9 cellular contexts compared by ENCODE assay signal in genomic region chr17:48579738-48580543, GRCh38. TPM values are rescaled to one million over a fixed set of nuclear protein-coding genes. Genes with fewer than 3 reads are reported as not detected.
DNase-seq lines count a peak whose midpoint lies in the region; ATAC-seq and TF ChIP-seq lines count a peak whose summit lies in the region.
"Had no signal": no experiment of that assay in that cellular context is flagged by ENCODE, and none has a peak within 500 bp of the region (broad histone marks: within the 10 kb centered on the region; RNA-seq: fewer than 3 reads in every experiment).

No MANE protein-coding gene starts in this region.

- BruUV-seq in IMR-90 (replicated peaks; lab: Mats Ljungman, UMichigan): no TSS peak

- peak overlapping the region; percentile 63; the same call in 2 of the 3 replicates for H2BK15ac ChIP-seq in IMR-90 (ENCODE audit: low read depth, low read length)

- no peak for TF ChIP-seq POLR2A in IMR-90 (IDR thresholded peaks at IDR 0.05; ENCODE audit: low read depth, low read length)

- H3K4ac ChIP-seq in IMR-90 (ENCODE audit: low read depth, low read length): peak overlapping the region; percentile 99

- peaks cover 19 to 63% (median 48%) of the 10 kb centered on the region in 4 donors for H3K4me1 Mint-ChIP-seq in CD4-positive, CD25-positive, alpha-beta regulatory T cell
- H3K4me1 Mint-ChIP-seq in brain (peaks cover 11% of the 10 kb centered on the region), glutamatergic neuron (ENCODE audit: low read depth, unreplicated experiment) (no peaks in the 10 kb centered on the region)

- H3K4me1 ChIP-seq in CD4-positive, CD25-positive, alpha-beta regulatory T cell (ENCODE audit: control insufficient read depth, insufficient read depth, low read length, poor library complexity, severe bottlenecking): peaks cover 58% of the 10 kb centered on the region
- H3K4me1 ChIP-seq in IMR-90 (ENCODE audit: control insufficient read depth, insufficient read depth, low read length) (peaks cover 14% of the 10 kb centered on the region), muscle layer of duodenum (ENCODE audit: control insufficient read depth in 1 of 2, insufficient read depth in 2 of 2, low read length in 2 of 2) (peaks cover 6 to 29% of the 10 kb centered on the region in 2 donors)

- no peak for TF ChIP-seq RAD21 in IMR-90 (IDR thresholded peaks at IDR 0.05; ENCODE audit: low read length)

- H3K36me3 ChIP-seq in CD4-positive, CD25-positive, alpha-beta regulatory T cell (ENCODE audit: control insufficient read depth, insufficient read depth, low read length): no peaks in the 10 kb centered on the region
- H3K36me3 ChIP-seq in IMR-90 (ENCODE audit: control insufficient read depth, insufficient read depth, low read length) (peaks cover 29% of the 10 kb centered on the region), muscle layer of duodenum (ENCODE audit: control insufficient read depth in 1 of 2, insufficient read depth in 2 of 2, low read length in 2 of 2) (no peaks in the 10 kb centered on the region)

- H3K27ac Mint-ChIP-seq in CD4-positive, CD25-positive, alpha-beta regulatory T cell: peak overlapping the region in 1 of 3 donors; percentile 60
- peak overlapping the region in 2 of 5 experiments; percentile 28 to 97 for H3K27ac Mint-ChIP-seq in brain
- no peak overlapping the region for H3K27ac Mint-ChIP-seq in glutamatergic neuron (ENCODE audit: unreplicated experiment)

- dilution Hi-C loops in IMR-90 (cut with HindIII; ENCODE audit: low sequenced_read_pairs, unreplicated experiment): no loop called here

- H2AFZ ChIP-seq in IMR-90 (replicated peaks; ENCODE audit: low read length, poor library complexity): no peak overlapping the region

- peak overlapping the region; percentile 96 for H4K91ac ChIP-seq in IMR-90 (ENCODE audit: insufficient read depth, low read depth, low read length)

- peak overlapping the region; percentile 91 for H2AK9ac ChIP-seq in IMR-90 (replicated peaks; ENCODE audit: low read depth, low read length, poor library complexity)

- TF ChIP-seq CTCF in IMR-90 (conservative IDR thresholded peaks at IDR 0.05; ENCODE audit: low read depth, low read length) (no peak), brain (conservative IDR thresholded peaks at IDR 0.05) (no peak), glutamatergic neuron (IDR thresholded peaks at IDR 0.05; ENCODE audit: partially characterized antibody, unreplicated experiment) (no peak)

- peaks cover 5% of the 10 kb centered on the region for H4K20me1 ChIP-seq in IMR-90 (ENCODE audit: insufficient read depth, low read length)

- peak overlapping the region; percentile 96 for H3K18ac ChIP-seq in IMR-90 (ENCODE audit: low read depth, low read length)

- no peaks in the 10 kb centered on the region for H3K36me3 Mint-ChIP-seq in CD4-positive, CD25-positive, alpha-beta regulatory T cell
- no peaks in the 10 kb centered on the region for H3K36me3 Mint-ChIP-seq in brain
- H3K36me3 Mint-ChIP-seq in glutamatergic neuron (ENCODE audit: unreplicated experiment): no peaks in the 10 kb centered on the region

- peak overlapping the region; percentile 89 to 94 for H4K8ac ChIP-seq in IMR-90 (ENCODE audit: low read depth in 2 of 2, low read length in 2 of 2)

- H3K27me3 ChIP-seq in CD4-positive, CD25-positive, alpha-beta regulatory T cell (ENCODE audit: control insufficient read depth, insufficient read depth, low read length): peaks cover 27% of the 10 kb centered on the region
- H3K27me3 ChIP-seq in IMR-90 (ENCODE audit: control insufficient read depth, insufficient read depth, low read length): no peaks in the 10 kb centered on the region
- peaks cover 20% of the 10 kb centered on the region for H3K27me3 ChIP-seq in muscle layer of duodenum (ENCODE audit: low read depth, low read length)

- peak overlapping the region; percentile 100 for H3K9ac ChIP-seq in IMR-90 (ENCODE audit: low read depth, low read length)

- peak overlapping the region; percentile 76 to 88 (median 88) for H3K4me3 Mint-ChIP-seq in CD4-positive, CD25-positive, alpha-beta regulatory T cell
- H3K4me3 Mint-ChIP-seq in brain: peak overlapping the region in 4 of 5 experiments; percentile 80 to 94 (median 87)
- no peak overlapping the region for H3K4me3 Mint-ChIP-seq in glutamatergic neuron (ENCODE audit: unreplicated experiment)

- H2BK5ac ChIP-seq in IMR-90 (ENCODE audit: low read depth, low read length, poor library complexity, severe bottlenecking): peak overlapping the region; percentile 99

- no peak overlapping the region for H3K4me3 ChIP-seq in CD4-positive, CD25-positive, alpha-beta regulatory T cell (ENCODE audit: low read depth, low read length)
- H3K4me3 ChIP-seq in IMR-90 (ENCODE audit: insufficient read depth, low read depth, low read length) (peak overlapping the region; percentile 92), muscle layer of duodenum (ENCODE audit: low read depth in 1 of 2, low read length in 2 of 2) (peak overlapping the region; percentile 60 to 76)

- in situ Hi-C loops in IMR-90 (cut with MboI; ENCODE audit: low sequenced_read_pairs): no loop called here
- in situ Hi-C loops in G401 (cut with HindIII; ENCODE audit: low sequenced_read_pairs): no loop called here

- H2AK5ac ChIP-seq in IMR-90 (ENCODE audit: low read depth, low read length): peak overlapping the region; percentile 68; the same call in 1 of the 2 replicates

- peak overlapping the region; percentile 97 for H3K14ac ChIP-seq in IMR-90 (replicated peaks; ENCODE audit: low read depth, low read length)

- peak overlapping the region; percentile 99 for H3K56ac ChIP-seq in IMR-90 (ENCODE audit: extremely low read depth, insufficient read depth, low read length)

- peak overlapping the region; percentile 100 for H3K23ac ChIP-seq in IMR-90 (ENCODE audit: low read depth, low read length)

- no peaks in the 10 kb centered on the region for H3K79me1 ChIP-seq in IMR-90 (ENCODE audit: low read depth in 1 of 2, low read length in 2 of 2)

- CTCF ChIA-PET in IMR-90 (lab: Yijun Ruan, JAX): interaction anchor here (0.6 kb wide), 1 partner anchor 228 kb away, joined by 7 read pairs; no protein-coding TSS in a partner anchor

- peaks cover 71% of the 10 kb centered on the region for H3K27me3 Mint-ChIP-seq in CD4-positive, CD25-positive, alpha-beta regulatory T cell
- H3K27me3 Mint-ChIP-seq in brain (no peaks in the 10 kb centered on the region), glutamatergic neuron (ENCODE audit: unreplicated experiment) (peaks cover 57% of the 10 kb centered on the region)

- no peak for DNase-seq in CD4-positive, CD25-positive, alpha-beta regulatory T cell
- DNase-seq in IMR-90 (peak; percentile 82), glutamatergic neuron (no peak), G401 (ENCODE audit: low spot score) (no peak)

- peak overlapping the region; percentile 79 for H2BK20ac ChIP-seq in IMR-90 (ENCODE audit: low read depth, low read length)

- H3K9me1 ChIP-seq in IMR-90 (ENCODE audit: insufficient read depth, low read length): no peaks in the 10 kb centered on the region; the same call in 1 of the 2 replicates

- H3K9me3 Mint-ChIP-seq in CD4-positive, CD25-positive, alpha-beta regulatory T cell: peaks cover 0 to 2% (median 0%) of the 10 kb centered on the region in 7 donors
- H3K9me3 Mint-ChIP-seq in brain (peaks cover 0 to 17% (median 2%) of the 10 kb centered on the region in 5 experiments), glutamatergic neuron (ENCODE audit: unreplicated experiment) (peaks cover 21% of the 10 kb centered on the region)

- no peak for ATAC-seq in CD4-positive, CD25-positive, alpha-beta regulatory T cell (ENCODE audit: low read depth in 2 of 2)
- no peak for ATAC-seq in IMR-90 (ENCODE audit: low read depth)
- no peak for ATAC-seq in HG03565 (IDR thresholded peaks at IDR 0.05; ENCODE audit: unreplicated experiment)
- ATAC-seq in HG02885 (IDR thresholded peaks at IDR 0.05; ENCODE audit: poor library complexity, unreplicated experiment): no peak

- WGBS in IMR-90 (ENCODE audit: extremely low coverage in 2 of 2, insufficient read length in 1 of 2), 2 experiments: no CpG with 5 or more reads among the region's 27 CpGs

- H3K27ac ChIP-seq in CD4-positive, CD25-positive, alpha-beta regulatory T cell (ENCODE audit: insufficient read depth, low read length, poor library complexity, severe bottlenecking): no peak overlapping the region
- H3K27ac ChIP-seq in IMR-90 (ENCODE audit: insufficient read depth, low read length): peak overlapping the region; percentile 100
- H3K27ac ChIP-seq in muscle layer of duodenum (ENCODE audit: low read length): peak overlapping the region; percentile 84

- H3K4me2 ChIP-seq in IMR-90 (ENCODE audit: low read depth, low read length): peak overlapping the region; percentile 93

- peak overlapping the region; percentile 93 for H2BK120ac ChIP-seq in IMR-90 (ENCODE audit: low read depth, low read length)

- POLR2A ChIA-PET in IMR-90 (lab: Charles Lee; ENCODE audit: unreplicated experiment): interaction anchor here (0.5 to 1.2 kb wide), 5 partner anchors 11 to 437 kb away, joined by 3 to 9 read pairs (median 3); no protein-coding TSS in a partner anchor

- H4K5ac ChIP-seq in IMR-90 (ENCODE audit: low read depth, low read length): peak overlapping the region; percentile 93

- intact Hi-C loops in IMR-90 (cut with micrococcal nuclease): no loop called here

- no peaks in the 10 kb centered on the region for H3K9me3 ChIP-seq in CD4-positive, CD25-positive, alpha-beta regulatory T cell (ENCODE audit: control insufficient read depth in 2 of 2, low read length in 2 of 2)
- H3K9me3 ChIP-seq in IMR-90 (ENCODE audit: control insufficient read depth, insufficient read depth, low read length) (no peaks in the 10 kb centered on the region), muscle layer of duodenum (ENCODE audit: control insufficient read depth in 1 of 2, low read length in 2 of 2) (no peaks in the 10 kb centered on the region)

RNA-seq across cellular contexts. Expression of gene HOXB4, which starts 1.8 kb away (rescaled TPM):
- total RNA-seq in CD4-positive, CD25-positive, alpha-beta regulatory T cell: 2.9 TPM
- under 1 TPM in 2 of 4 donors, not detected in 2; 0.16 to 0.18 TPM for polyA plus RNA-seq in CD4-positive, CD25-positive, alpha-beta regulatory T cell
- total RNA-seq in IMR-90 (2012; rRNA removed) (1.9 and 2.0 TPM in 2 replicates), glutamatergic neuron (ENCODE audit: unreplicated experiment) (not detected)
- polyA plus RNA-seq in IMR-90 (2012; rRNA removed) (7.8 and 8.5 TPM in 2 replicates), brain (ENCODE audit: insufficient read depth, low read depth, low replicate concordance) (30.3 TPM)
- 2.2 and 4.1 TPM in 2 replicates for polyA plus RNA-seq in IMR-90 (2012; cell fraction: cytosol; rRNA removed)
- polyA plus RNA-seq in IMR-90 (2012; cell fraction: nucleus; rRNA removed; ENCODE audit: low replicate concordance): 17.8 and 38.5 TPM in 2 replicates
- total RNA-seq in G401 (2014; rRNA removed; shearing (Covaris generic)): 0.78 and 2.2 TPM in 2 replicates

RNA-seq across cellular contexts. Expression of gene HOXB3, which starts 10.1 kb away (rescaled TPM):
- total RNA-seq in CD4-positive, CD25-positive, alpha-beta regulatory T cell: 8.1 TPM
- under 1 TPM in 2 of 4 donors, not detected in 2; 0.05 to 0.16 TPM for polyA plus RNA-seq in CD4-positive, CD25-positive, alpha-beta regulatory T cell
- 6.3 and 8.6 TPM in 2 replicates for total RNA-seq in IMR-90 (2012; rRNA removed)
- polyA plus RNA-seq in IMR-90 (2012; rRNA removed): 59.6 and 76.4 TPM in 2 replicates
- 31.9 and 71.7 TPM in 2 replicates for polyA plus RNA-seq in IMR-90 (2012; cell fraction: cytosol; rRNA removed)
- polyA plus RNA-seq in IMR-90 (2012; cell fraction: nucleus; rRNA removed; ENCODE audit: low replicate concordance): 383 and 595 TPM in 2 replicates
- polyA plus RNA-seq in brain (ENCODE audit: insufficient read depth, low read depth, low replicate concordance): 41.6 TPM
- not detected for total RNA-seq in glutamatergic neuron (ENCODE audit: unreplicated experiment)
- total RNA-seq in G401 (2014; rRNA removed; shearing (Covaris generic)): 0.74 and 12.0 TPM in 2 replicates

RNA-seq across cellular contexts. Expression of gene HOXB5, which starts 13.6 kb away (rescaled TPM):
- not detected for total RNA-seq in CD4-positive, CD25-positive, alpha-beta regulatory T cell
- polyA plus RNA-seq in CD4-positive, CD25-positive, alpha-beta regulatory T cell: not detected
- total RNA-seq in IMR-90 (2012; rRNA removed): 0.54 and 0.56 TPM in 2 replicates
- 18.0 and 18.1 TPM in 2 replicates for polyA plus RNA-seq in IMR-90 (2012; rRNA removed)
- 19.7 and 32.7 TPM in 2 replicates for polyA plus RNA-seq in IMR-90 (2012; cell fraction: cytosol; rRNA removed)
- 13.4 and 16.5 TPM in 2 replicates for polyA plus RNA-seq in IMR-90 (2012; cell fraction: nucleus; rRNA removed; ENCODE audit: low replicate concordance)
- polyA plus RNA-seq in brain (ENCODE audit: insufficient read depth, low read depth, low replicate concordance): 234 TPM
- not detected for total RNA-seq in glutamatergic neuron (ENCODE audit: unreplicated experiment)
- 1.7 TPM in 1 of 2 replicates, not detected in the other for total RNA-seq in G401 (2014; rRNA removed; shearing (Covaris generic))

RNA-seq across cellular contexts. Expression of gene HOXB6, which starts 24.8 kb away (rescaled TPM):
- not detected for total RNA-seq in CD4-positive, CD25-positive, alpha-beta regulatory T cell
- not detected for polyA plus RNA-seq in CD4-positive, CD25-positive, alpha-beta regulatory T cell
- total RNA-seq in IMR-90 (2012; rRNA removed) (11.1 and 11.9 TPM in 2 replicates), glutamatergic neuron (ENCODE audit: unreplicated experiment) (not detected)
- polyA plus RNA-seq in IMR-90 (2012; rRNA removed) (42.2 and 48.1 TPM in 2 replicates), brain (ENCODE audit: insufficient read depth, low read depth, low replicate concordance) (31.9 TPM)
- polyA plus RNA-seq in IMR-90 (2012; cell fraction: cytosol; rRNA removed): 66.4 and 75.0 TPM in 2 replicates
- 27.7 and 38.2 TPM in 2 replicates for polyA plus RNA-seq in IMR-90 (2012; cell fraction: nucleus; rRNA removed; ENCODE audit: low replicate concordance)
- 0.92 and 2.0 TPM in 2 replicates for total RNA-seq in G401 (2014; rRNA removed; shearing (Covaris generic))
- total RNA-seq: T-helper 2 cell treated with Interferon-gamma antibody and Interleukin-4, amounts not matched to agents 100 ng/mL and 5 ng/mL, for 36 hours had no signal

RNA-seq across cellular contexts. Expression of gene HOXB7, which starts 30.9 kb away (rescaled TPM):
- total RNA-seq in CD4-positive, CD25-positive, alpha-beta regulatory T cell: 2.1 TPM
- polyA plus RNA-seq in CD4-positive, CD25-positive, alpha-beta regulatory T cell: 1 to 10 TPM in 3 of 4 donors, under 1 TPM in 1; 0.77 to 7.2 (median 2.1) TPM
- total RNA-seq in IMR-90 (2012; rRNA removed): 1.8 and 3.3 TPM in 2 replicates
- polyA plus RNA-seq in IMR-90 (2012; rRNA removed): 6.7 and 7.5 TPM in 2 replicates
- 5.2 and 6.4 TPM in 2 replicates for polyA plus RNA-seq in IMR-90 (2012; cell fraction: cytosol; rRNA removed)
- 1.8 and 2.6 TPM in 2 replicates for polyA plus RNA-seq in IMR-90 (2012; cell fraction: nucleus; rRNA removed; ENCODE audit: low replicate concordance)
- 37.1 TPM for polyA plus RNA-seq in brain (ENCODE audit: insufficient read depth, low read depth, low replicate concordance)
- 0.64 TPM for total RNA-seq in glutamatergic neuron (ENCODE audit: unreplicated experiment)
- 9.1 and 12.8 TPM in 2 replicates for total RNA-seq in G401 (2014; rRNA removed; shearing (Covaris generic))
